ENCODE assay signal across 1 cellular context in genomic region chr9:93203713-93204469, GRCh38.
TF ChIP-seq lines count a peak whose summit lies in the region.

No MANE protein-coding gene starts in this region.

TF ChIP-seq in WTC11, 78 proteins besides CTCF, POLR2A, EP300 and RAD21 (continued from another document):
- TF ChIP-seq ZNF512 (CRISPR knock-in tag; IDR thresholded peaks at IDR 0.05; ENCODE audit: borderline replicate concordance) (no peak), ZNF532 (CRISPR knock-in tag; IDR thresholded peaks at IDR 0.05; ENCODE audit: borderline replicate concordance) (no peak), ATF3 (CRISPR knock-in tag; conservative IDR thresholded peaks at IDR 0.05) (no peak), E2F5 (CRISPR knock-in tag; IDR thresholded peaks at IDR 0.05) (no peak), USF2 (CRISPR knock-in tag; IDR thresholded peaks at IDR 0.05) (no peak), PREB (CRISPR knock-in tag; IDR thresholded peaks at IDR 0.05; ENCODE audit: borderline replicate concordance) (no peak), HMGXB4 (CRISPR knock-in tag; IDR thresholded peaks at IDR 0.05) (no peak), SP1 (CRISPR knock-in tag; conservative IDR thresholded peaks at IDR 0.05) (no peak), IRF1 (CRISPR knock-in tag; IDR thresholded peaks at IDR 0.05) (no peak), CREM (CRISPR knock-in tag; IDR thresholded peaks at IDR 0.05) (no peak), TCF7 (CRISPR knock-in tag; IDR thresholded peaks at IDR 0.05; ENCODE audit: low read depth) (no peak), GRHL2 (CRISPR knock-in tag; IDR thresholded peaks at IDR 0.05; ENCODE audit: insufficient replicate concordance, severe bottlenecking) (no peak)
